Comparison of ENCODE assay signal across 1 cellular context in genomic region chr9:16985559-16986348, GRCh38.
TF ChIP-seq lines count a peak whose summit lies in the region.

No MANE protein-coding gene starts in this region.

TF ChIP-seq in IMR-90, 13 proteins besides CTCF, POLR2A, EP300 and RAD21 (continued from another document):
- TF ChIP-seq USF2 (IDR thresholded peaks at IDR 0.05; ENCODE audit: low read depth, low read length) (0 out of 2 replicates have a peak, but pooled peaks have one; percentile 3), SMC3 (IDR thresholded peaks at IDR 0.05; ENCODE audit: low read depth, low read length) (no peak), FOS (IDR thresholded peaks at IDR 0.05; ENCODE audit: low read depth, low read length) (0 out of 2 replicates have a peak, but pooled peaks have one; percentile 28)
